ENCODE assay signal across 1 cellular context in genomic region chr12:47705571-47706425, GRCh38.
TF ChIP-seq lines count a peak whose summit lies in the region.

Gene RPAP3 (minus strand): TSS chr12:47706030. CDS start chr12:47702840, 3,190 bp downstream.

TF ChIP-seq in HepG2, 621 proteins besides CTCF, POLR2A, EP300 and RAD21 (continued from another document and continues in another):
- TF ChIP-seq ZNF407 (CRISPR knock-in tag; IDR thresholded peaks at IDR 0.05; ENCODE audit: not compliant biosample characterization): no peak
- no peak for TF ChIP-seq HNRNPL (IDR thresholded peaks at IDR 0.05; ENCODE audit: low read depth, low read length)
- no peak for TF ChIP-seq HMGA1 (CRISPR knock-in tag; conservative IDR thresholded peaks at IDR 0.05)
- peak; percentile 94 for TF ChIP-seq PHF8 (CRISPR knock-in tag; IDR thresholded peaks at IDR 0.05)
- TF ChIP-seq FOSL1 (CRISPR knock-in tag; IDR thresholded peaks at IDR 0.05; ENCODE audit: borderline replicate concordance): no peak
- TF ChIP-seq RFX3 (CRISPR knock-in tag; IDR thresholded peaks at IDR 0.05): no peak
- no peak for TF ChIP-seq ZNF441 (CRISPR knock-in tag; IDR thresholded peaks at IDR 0.05; ENCODE audit: borderline replicate concordance)
- peak; percentile 89 for TF ChIP-seq ZNF431 (CRISPR knock-in tag; IDR thresholded peaks at IDR 0.05; ENCODE audit: borderline replicate concordance, low read depth)
- TF ChIP-seq KLF12 (CRISPR knock-in tag; IDR thresholded peaks at IDR 0.05; ENCODE audit: borderline replicate concordance): no peak
- no peak for TF ChIP-seq SIX1 (CRISPR knock-in tag; IDR thresholded peaks at IDR 0.05; ENCODE audit: borderline replicate concordance)
- TF ChIP-seq, protein P1, sequence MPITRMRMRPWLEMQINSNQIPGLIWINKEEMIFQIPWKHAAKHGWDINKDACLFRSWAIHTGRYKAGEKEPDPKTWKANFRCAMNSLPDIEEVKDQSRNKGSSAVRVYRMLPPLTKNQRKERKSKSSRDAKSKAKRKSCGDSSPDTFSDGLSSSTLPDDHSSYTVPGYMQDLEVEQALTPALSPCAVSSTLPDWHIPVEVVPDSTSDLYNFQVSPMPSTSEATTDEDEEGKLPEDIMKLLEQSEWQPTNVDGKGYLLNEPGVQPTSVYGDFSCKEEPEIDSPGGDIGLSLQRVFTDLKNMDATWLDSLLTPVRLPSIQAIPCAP (CRISPR knock-in tag; IDR thresholded peaks at IDR 0.05; ENCODE audit: low read depth): no peak
- TF ChIP-seq NR2F6 (IDR thresholded peaks at IDR 0.05): peak; percentile 40
- TF ChIP-seq NR2F6 (CRISPR knock-in tag; IDR thresholded peaks at IDR 0.05): 0 out of 2 replicates have a peak, but pooled peaks have one; percentile 18
- TF ChIP-seq NFE2 (CRISPR knock-in tag; IDR thresholded peaks at IDR 0.05): no peak
- no peak for TF ChIP-seq ZBTB20 (CRISPR knock-in tag; IDR thresholded peaks at IDR 0.05; ENCODE audit: borderline replicate concordance, low read depth)
- 0 out of 2 replicates have a peak, but pooled peaks have one; percentile 42 for TF ChIP-seq ZNF724P (CRISPR knock-in tag; IDR thresholded peaks at IDR 0.05; ENCODE audit: borderline replicate concordance)
- TF ChIP-seq, protein P2, sequence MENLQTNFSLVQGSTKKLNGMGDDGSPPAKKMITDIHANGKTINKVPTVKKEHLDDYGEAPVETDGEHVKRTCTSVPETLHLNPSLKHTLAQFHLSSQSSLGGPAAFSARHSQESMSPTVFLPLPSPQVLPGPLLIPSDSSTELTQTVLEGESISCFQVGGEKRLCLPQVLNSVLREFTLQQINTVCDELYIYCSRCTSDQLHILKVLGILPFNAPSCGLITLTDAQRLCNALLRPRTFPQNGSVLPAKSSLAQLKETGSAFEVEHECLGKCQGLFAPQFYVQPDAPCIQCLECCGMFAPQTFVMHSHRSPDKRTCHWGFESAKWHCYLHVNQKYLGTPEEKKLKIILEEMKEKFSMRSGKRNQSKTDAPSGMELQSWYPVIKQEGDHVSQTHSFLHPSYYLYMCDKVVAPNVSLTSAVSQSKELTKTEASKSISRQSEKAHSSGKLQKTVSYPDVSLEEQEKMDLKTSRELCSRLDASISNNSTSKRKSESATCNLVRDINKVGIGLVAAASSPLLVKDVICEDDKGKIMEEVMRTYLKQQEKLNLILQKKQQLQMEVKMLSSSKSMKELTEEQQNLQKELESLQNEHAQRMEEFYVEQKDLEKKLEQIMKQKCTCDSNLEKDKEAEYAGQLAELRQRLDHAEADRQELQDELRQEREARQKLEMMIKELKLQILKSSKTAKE (CRISPR knock-in tag; IDR thresholded peaks at IDR 0.05; ENCODE audit: borderline replicate concordance): no peak
- no peak for TF ChIP-seq ZMAT3 (CRISPR knock-in tag; conservative IDR thresholded peaks at IDR 0.05)
- TF ChIP-seq ZNF556 (CRISPR knock-in tag; IDR thresholded peaks at IDR 0.05; ENCODE audit: borderline replicate concordance): peak; percentile 80; the same call in 1 of the 2 replicates
- no peak for TF ChIP-seq MYNN (CRISPR knock-in tag; IDR thresholded peaks at IDR 0.05; ENCODE audit: low read depth)
- TF ChIP-seq ESRRA (CRISPR knock-in tag; IDR thresholded peaks at IDR 0.05; ENCODE audit: low read depth): peak; percentile 45; the same call in 1 of the 2 replicates
- TF ChIP-seq GLMP (CRISPR knock-in tag; IDR thresholded peaks at IDR 0.05; ENCODE audit: borderline replicate concordance): no peak
- TF ChIP-seq IRX3 (CRISPR knock-in tag; IDR thresholded peaks at IDR 0.05; ENCODE audit: borderline replicate concordance, low read depth): peak; percentile 85; the same call in 1 of the 2 replicates
- TF ChIP-seq SCMH1 (CRISPR knock-in tag; IDR thresholded peaks at IDR 0.05; ENCODE audit: borderline replicate concordance): no peak
- TF ChIP-seq TCF7 (IDR thresholded peaks at IDR 0.05; ENCODE audit: low read depth): no peak
- TF ChIP-seq KLF6 (CRISPR knock-in tag; IDR thresholded peaks at IDR 0.05): peak; percentile 84; the same call in 1 of the 2 replicates
- TF ChIP-seq ZNF598 (CRISPR knock-in tag; IDR thresholded peaks at IDR 0.05; ENCODE audit: borderline replicate concordance): peak; percentile 70; the same call in 1 of the 2 replicates
- TF ChIP-seq SPEN (CRISPR knock-in tag; IDR thresholded peaks at IDR 0.05; ENCODE audit: low read depth): no peak; the same call in 1 of the 2 replicates
- TF ChIP-seq ZNF83 (CRISPR knock-in tag; IDR thresholded peaks at IDR 0.05; ENCODE audit: borderline replicate concordance): no peak
- no peak for TF ChIP-seq BCLAF1 (IDR thresholded peaks at IDR 0.05)
- no peak for TF ChIP-seq ZNF225 (CRISPR knock-in tag; IDR thresholded peaks at IDR 0.05)
- TF ChIP-seq ZNF274 (CRISPR knock-in tag; IDR thresholded peaks at IDR 0.05): 0 out of 2 replicates have a peak, but pooled peaks have one; percentile 51
- TF ChIP-seq ZNF749 (CRISPR knock-in tag; IDR thresholded peaks at IDR 0.05; ENCODE audit: borderline replicate concordance): peak; percentile 61; the same call in 1 of the 2 replicates
- TF ChIP-seq MLX (CRISPR knock-in tag; IDR thresholded peaks at IDR 0.05): 0 out of 2 replicates have a peak, but pooled peaks have one; percentile 21
- TF ChIP-seq SSRP1 (CRISPR knock-in tag; IDR thresholded peaks at IDR 0.05): no peak
- peak; percentile 96 for TF ChIP-seq ZFX (CRISPR knock-in tag; IDR thresholded peaks at IDR 0.05; ENCODE audit: low read depth)
- TF ChIP-seq, protein P3, sequence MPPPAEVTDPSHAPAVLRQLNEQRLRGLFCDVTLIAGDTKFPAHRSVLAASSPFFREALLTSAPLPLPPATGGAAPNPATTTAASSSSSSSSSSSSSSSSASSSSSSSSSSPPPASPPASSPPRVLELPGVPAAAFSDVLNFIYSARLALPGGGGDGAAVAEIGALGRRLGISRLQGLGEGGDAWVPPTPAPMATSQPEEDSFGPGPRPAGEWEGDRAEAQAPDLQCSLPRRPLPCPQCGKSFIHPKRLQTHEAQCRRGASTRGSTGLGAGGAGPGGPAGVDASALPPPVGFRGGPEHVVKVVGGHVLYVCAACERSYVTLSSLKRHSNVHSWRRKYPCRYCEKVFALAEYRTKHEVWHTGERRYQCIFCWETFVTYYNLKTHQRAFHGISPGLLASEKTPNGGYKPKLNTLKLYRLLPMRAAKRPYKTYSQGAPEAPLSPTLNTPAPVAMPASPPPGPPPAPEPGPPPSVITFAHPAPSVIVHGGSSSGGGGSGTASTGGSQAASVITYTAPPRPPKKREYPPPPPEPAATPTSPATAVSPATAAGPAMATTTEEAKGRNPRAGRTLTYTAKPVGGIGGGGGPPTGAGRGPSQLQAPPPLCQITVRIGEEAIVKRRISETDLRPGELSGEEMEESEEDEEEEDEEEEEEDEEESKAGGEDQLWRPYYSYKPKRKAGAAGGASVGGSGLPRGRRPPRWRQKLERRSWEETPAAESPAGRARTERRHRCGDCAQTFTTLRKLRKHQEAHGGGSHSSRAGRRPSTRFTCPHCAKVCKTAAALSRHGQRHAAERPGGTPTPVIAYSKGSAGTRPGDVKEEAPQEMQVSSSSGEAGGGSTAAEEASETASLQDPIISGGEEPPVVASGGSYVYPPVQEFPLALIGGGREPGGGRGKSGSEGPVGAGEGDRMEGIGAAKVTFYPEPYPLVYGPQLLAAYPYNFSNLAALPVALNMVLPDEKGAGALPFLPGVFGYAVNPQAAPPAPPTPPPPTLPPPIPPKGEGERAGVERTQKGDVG (CRISPR knock-in tag; IDR thresholded peaks at IDR 0.05; ENCODE audit: borderline replicate concordance): no peak
- peak; percentile 75 for TF ChIP-seq PHF20 (CRISPR knock-in tag; IDR thresholded peaks at IDR 0.05)
- TF ChIP-seq NFATC3 (CRISPR knock-in tag; IDR thresholded peaks at IDR 0.05): 0 out of 2 replicates have a peak, but pooled peaks have one; percentile 48
- TF ChIP-seq, protein P4, sequence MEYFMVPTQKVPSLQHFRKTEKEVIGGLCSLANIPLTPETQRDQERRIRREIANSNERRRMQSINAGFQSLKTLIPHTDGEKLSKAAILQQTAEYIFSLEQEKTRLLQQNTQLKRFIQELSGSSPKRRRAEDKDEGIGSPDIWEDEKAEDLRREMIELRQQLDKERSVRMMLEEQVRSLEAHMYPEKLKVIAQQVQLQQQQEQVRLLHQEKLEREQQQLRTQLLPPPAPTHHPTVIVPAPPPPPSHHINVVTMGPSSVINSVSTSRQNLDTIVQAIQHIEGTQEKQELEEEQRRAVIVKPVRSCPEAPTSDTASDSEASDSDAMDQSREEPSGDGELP (IDR thresholded peaks at IDR 0.05; ENCODE audit: borderline replicate concordance, low read depth): no peak; the same call in 1 of the 2 replicates
